ENCODE assay signal across 13 cellular contexts in genomic region chr3:10964537-10965167, GRCh38. TPM values are rescaled to one million over a fixed set of nuclear protein-coding genes. Genes with fewer than 3 reads are reported as not detected.
DNase-seq lines count a peak whose midpoint lies in the region; ATAC-seq and TF ChIP-seq lines count a peak whose summit lies in the region.
"Had no signal": no experiment of that assay in that cellular context is flagged by ENCODE, and none has a peak within 500 bp of the region (broad histone marks: within the 10 kb centered on the region; RNA-seq: fewer than 3 reads in every experiment).

No MANE protein-coding gene starts in this region.

- H3K4me3 ChIP-seq in right cardiac atrium (ENCODE audit: low read length) (no peak overlapping the region), esophagus squamous epithelium (no peak overlapping the region)
- H3K4me3 ChIP-seq: smooth muscle cell had no signal

- 61% methylated on average over 6 of the region's 6 CpGs for WGBS in right cardiac atrium
- WGBS in esophagus squamous epithelium, 2 donors, result 57 to 69% methylated on average over 5 to 6 of the region's 6 CpGs

- peak in 1 of 3 donors; percentile 54 for DNase-seq in right cardiac atrium
- no peak for DNase-seq in cardiac septum (ENCODE audit: low spot score)
- DNase-seq in RPMI7951 (ENCODE audit: low read depth), result peak; percentile 36
- peak; percentile 19 to 30 for DNase-seq in erythroblast (lab: John Stamatoyannopoulos, UW)
- DNase-seq in NCI-H187 treated with DMSO at 0.1 percent for 48 hours (lab: John Stamatoyannopoulos, UW), result no peak
- no peak for DNase-seq in HCEC 1CT
- no peak for DNase-seq in esophagus squamous epithelium (lab: John Stamatoyannopoulos, UW)
- DNase-seq: activated CD4-positive, alpha-beta T cell treated with anti-CD3 and anti-CD28 coated beads, Interleukin-2, amount 50 U/mL, for 4 hours; NCI-H1436 had no signal

- TF ChIP-seq POLR2A in erythroblast (IDR thresholded peaks at IDR 0.05; ENCODE audit: low read length) (no peak), esophagus squamous epithelium (IDR thresholded peaks at IDR 0.05) (no peak)

- no peaks in the 10 kb centered on the region for H3K27me3 ChIP-seq in right cardiac atrium (ENCODE audit: control insufficient read depth, insufficient read depth)
- peaks cover 0 to 80% (median 0%) of the 10 kb centered on the region in 4 donors for H3K27me3 ChIP-seq in esophagus squamous epithelium

- no peaks in the 10 kb centered on the region for H3K4me1 ChIP-seq in right cardiac atrium (ENCODE audit: control insufficient read depth, insufficient read depth, low read length)
- H3K4me1 ChIP-seq in esophagus squamous epithelium, result no peaks in the 10 kb centered on the region

- intact Hi-C loops in right cardiac atrium (cut with DNase I) (no loop called here), cardiac septum (cut with DNase I) (no loop called here), esophagus squamous epithelium (cut with DNase I) (no loop called here)

- H3K36me3 ChIP-seq in esophagus squamous epithelium, result no peaks in the 10 kb centered on the region

- no peak for TF ChIP-seq CTCF in esophagus squamous epithelium (IDR thresholded peaks at IDR 0.05)

- ATAC-seq in right cardiac atrium (peak; percentile 22 to 31), GM19324 (IDR thresholded peaks at IDR 0.05; ENCODE audit: low FRiP score, unreplicated experiment) (no peak)

- H3K9me3 ChIP-seq in right cardiac atrium (ENCODE audit: control insufficient read depth, low read length) (no peaks in the 10 kb centered on the region), esophagus squamous epithelium (no peaks in the 10 kb centered on the region)

- no peak overlapping the region for H3K27ac ChIP-seq in right cardiac atrium (ENCODE audit: low read length)
- H3K27ac ChIP-seq in esophagus squamous epithelium, result no peak overlapping the region
- H3K27ac ChIP-seq: C4-2B had no signal

RNA-seq across cellular contexts. Expression of gene SLC6A1, which starts 27.9 kb away (rescaled TPM):
- 1 to 10 TPM in 3 of 4 donors, under 1 TPM in 1; 0.89 to 3.3 (median 2.5) TPM for total RNA-seq in right cardiac atrium
- 3.0 TPM for polyA plus RNA-seq in right cardiac atrium
- 2.1 TPM for total RNA-seq in cardiac septum
- total RNA-seq in RPMI7951 (2014; rRNA removed; shearing (Covaris generic)), result not detected in 2 replicates
- total RNA-seq in esophagus squamous epithelium, result 10 to 100 TPM in 3 of 4 donors, 1 to 10 TPM in 1; 8.6 to 34.4 (median 22.3) TPM
- total RNA-seq: mesothelial cell of epicardium had no signal

Comparison
In these comparisons a context has a peak if more than half of its experiments do, and no peak if none do; other contexts are left out.
1. DNase-seq: peak in RPMI7951 (single experiment) and erythroblast (2 of 2); none in cardiac septum (single experiment), NCI-H187 treated with DMSO at 0.1 percent for 48 hours (single experiment), HCEC 1CT (single experiment) and esophagus squamous epithelium (single experiment).